Comparison of ENCODE assay signal across 8 cellular contexts in genomic region chr19:10517760-10518443, GRCh38. TPM values are rescaled to one million over a fixed set of nuclear protein-coding genes. Genes with fewer than 3 reads are reported as not detected.
DNase-seq lines count a peak whose midpoint lies in the region; ATAC-seq and TF ChIP-seq lines count a peak whose summit lies in the region.

No MANE protein-coding gene starts in this region.

- in situ Hi-C loops in Panc1 (cut with HindIII; ENCODE audit: low pct_unique_long_range_greater_than_20kb, low sequenced_read_pairs), result no loop called here

- 1 to 3% methylated on average over 11 to 20 of the region's 27 CpGs for WGBS in mesodermal cell (ENCODE audit: insufficient coverage in 2 of 2), 2 experiments
- 2% methylated on average over 27 of the region's 27 CpGs for WGBS in tibial nerve, 2 donors

- CTCF ChIA-PET in Panc1 (lab: Charles Lee), result interaction anchor here (0.5 to 0.6 kb wide), 2 partner anchors 24 to 130 kb away, joined by 3 to 5 read pairs; no protein-coding TSS in a partner anchor

- H3K9me3 ChIP-seq in right atrium auricular region, result no peaks in the 10 kb centered on the region
- H3K9me3 ChIP-seq in Panc1 (ENCODE audit: control insufficient read depth, insufficient read depth, low read depth, low read length), result no peaks in the 10 kb centered on the region
- no peaks in the 10 kb centered on the region for H3K9me3 ChIP-seq in mesodermal cell (ENCODE audit: control insufficient read depth, low read length)
- H3K9me3 ChIP-seq in tibial nerve, result no peaks in the 10 kb centered on the region

- ATAC-seq in Right ventricle myocardium inferior, result peak; percentile 32
- ATAC-seq in Panc1, result peak; percentile 82
- ATAC-seq in HG02763 (IDR thresholded peaks at IDR 0.05; ENCODE audit: unreplicated experiment), result no peak

- peaks cover 5 to 22% of the 10 kb centered on the region in 2 donors for H3K27me3 ChIP-seq in right atrium auricular region
- no peaks in the 10 kb centered on the region for H3K27me3 ChIP-seq in Panc1 (ENCODE audit: control insufficient read depth, insufficient read depth, low read length)
- H3K27me3 ChIP-seq in dorsolateral prefrontal cortex, result peaks cover 0 to 70% (median 44%) of the 10 kb centered on the region in 45 donors
- H3K27me3 ChIP-seq in tibial nerve, result peaks cover 0 to 93% of the 10 kb centered on the region in 2 donors

- TF ChIP-seq EP300 in tibial nerve (IDR thresholded peaks at IDR 0.05), result no peak

- TF ChIP-seq CTCF in right atrium auricular region (IDR thresholded peaks at IDR 0.05) (no peak), Panc1 (IDR thresholded peaks at IDR 0.05) (no peak), dorsolateral prefrontal cortex (IDR thresholded peaks at IDR 0.05 in 54 of 56, conservative IDR thresholded peaks at IDR 0.05 in 2 of 56; ENCODE audit: low read depth in 1 of 56, partially characterized antibody in 56 of 56) (peak in 1 of 56 donors; percentile 4), tibial nerve (IDR thresholded peaks at IDR 0.05) (no peak)

- H3K36me3 ChIP-seq in right atrium auricular region, result no peaks in the 10 kb centered on the region
- no peaks in the 10 kb centered on the region; the same call in 1 of the 2 replicates for H3K36me3 ChIP-seq in Panc1 (ENCODE audit: control insufficient read depth, insufficient read depth, low read length)
- H3K36me3 ChIP-seq in mesodermal cell (ENCODE audit: control insufficient read depth, insufficient read depth, low read length), result peaks cover 2% of the 10 kb centered on the region
- no peaks in the 10 kb centered on the region for H3K36me3 ChIP-seq in tibial nerve

- BruUV-seq in Panc1 (replicated peaks; lab: Mats Ljungman, UMichigan), result no TSS peak

- H3K4me3 ChIP-seq in right atrium auricular region (peak overlapping the region in 1 of 2 donors; percentile 45), Panc1 (ENCODE audit: low read depth in 2 of 2, low read length in 2 of 2) (peak overlapping the region; percentile 59 to 76), dorsolateral prefrontal cortex (peak overlapping the region; percentile 28 to 83 (median 64)), mesodermal cell (ENCODE audit: extremely low read depth, insufficient read depth, low read length, poor library complexity, severe bottlenecking) (peak overlapping the region; percentile 49), tibial nerve (peak overlapping the region in 2 of 4 donors; percentile 9 to 28)

- no peak for TF ChIP-seq POLR2A in tibial nerve (IDR thresholded peaks at IDR 0.05)

- DNase-seq in Right ventricle myocardium inferior (ENCODE audit: missing footprints) (no peak), right atrium auricular region (ENCODE audit: low spot score) (no peak), Panc1 (ENCODE audit: low read depth, low spot score) (no peak), dorsolateral prefrontal cortex (peak in 7 of 10 donors; percentile 45 to 73 (median 56)), posterior vena cava (ENCODE audit: low spot score) (no peak), tibial nerve (ENCODE audit: low spot score in 2 of 2) (no peak)

- POLR2A ChIA-PET in Panc1 (lab: Charles Lee), result no interaction called here

- peaks cover 0 to 31% of the 10 kb centered on the region in 2 donors for H3K4me1 ChIP-seq in right atrium auricular region
- H3K4me1 ChIP-seq in Panc1 (ENCODE audit: control insufficient read depth, insufficient read depth, low read length), result peaks cover 13% of the 10 kb centered on the region
- peaks cover 7% of the 10 kb centered on the region for H3K4me1 ChIP-seq in mesodermal cell (ENCODE audit: control insufficient read depth, insufficient read depth, low read length, poor library complexity, severe bottlenecking)
- H3K4me1 ChIP-seq in tibial nerve, result peaks cover 0 to 33% (median 13%) of the 10 kb centered on the region in 4 donors

- intact Hi-C loops in Right ventricle myocardium inferior (cut with DNase I) (no loop called here), Panc1 (cut with micrococcal nuclease; ENCODE audit: unreplicated experiment) (no loop called here), dorsolateral prefrontal cortex (cut with DNase I) (loop anchor here in 1 of 2 donors (2.0 to 5.0 kb wide), 2 partner anchors 15 to 49 kb away; partner anchors contain the start of genes CDKN2D, KEAP1 and KRI1), posterior vena cava (cut with DNase I) (loop anchor here in 1 of 2 donors (2.0 kb wide), 1 partner anchor 35 kb away; no protein-coding TSS in a partner anchor)

- H3K27ac ChIP-seq in right atrium auricular region, result no peak overlapping the region
- H3K27ac ChIP-seq in Panc1 (ENCODE audit: low read length), result peak overlapping the region; percentile 59
- H3K27ac ChIP-seq in dorsolateral prefrontal cortex, result peak overlapping the region in 58 of 59 donors; percentile 75 to 100 (median 98)
- H3K27ac ChIP-seq in mesodermal cell (ENCODE audit: low read depth, low read length, severe bottlenecking), result peak overlapping the region; percentile 36
- H3K27ac ChIP-seq in tibial nerve, result no peak overlapping the region

RNA-seq across cellular contexts. Expression of gene S1PR5, which starts 0.7 kb away (rescaled TPM):
- 0.27 TPM for total RNA-seq in Right ventricle myocardium inferior
- total RNA-seq in right atrium auricular region, result under 1 TPM; 0.12 to 0.59 TPM
- 3.4 TPM for total RNA-seq in Panc1 (2021; ENCODE audit: unreplicated experiment)
- 3.9 TPM for polyA plus RNA-seq in Panc1 (2012; ENCODE audit: insufficient read length)
- total RNA-seq in dorsolateral prefrontal cortex, result 10 to 100 TPM in 96 of 120 experiments, 1 to 10 TPM in 24; 2.0 to 89.6 (median 17.6) TPM
- 3.5 TPM for polyA plus RNA-seq in mesodermal cell (2013, experiment 1 of 2)
- 2.3 TPM for polyA plus RNA-seq in mesodermal cell (2013, experiment 2 of 2)
- not detected for total RNA-seq in posterior vena cava
- total RNA-seq in tibial nerve, result under 1 TPM in 1 of 4 donors, not detected in 3; 0.84 TPM

RNA-seq across cellular contexts. Expression of gene KEAP1, which starts 14.7 kb away (rescaled TPM):
- total RNA-seq in Right ventricle myocardium inferior (82.8 TPM), right atrium auricular region (10 to 100 TPM; 52.1 to 64.9 TPM), Panc1 (2021; ENCODE audit: unreplicated experiment) (102 TPM), dorsolateral prefrontal cortex (100 to 1,000 TPM in 1 of 120 experiments, 10 to 100 TPM in 119; 43.6 to 103 (median 63.7) TPM), posterior vena cava (10 to 100 TPM; 37.4 to 48.1 TPM), tibial nerve (10 to 100 TPM; 45.4 to 52.4 (median 50.7) TPM)
- 153 TPM for polyA plus RNA-seq in Panc1 (2012; ENCODE audit: insufficient read length)
- 36.5 TPM for polyA plus RNA-seq in mesodermal cell (2013, experiment 1 of 2)
- polyA plus RNA-seq in mesodermal cell (2013, experiment 2 of 2), result 36.6 TPM

RNA-seq across cellular contexts. Expression of gene ATG4D, which starts 25.8 kb away (rescaled TPM):
- total RNA-seq in Right ventricle myocardium inferior, result 47.6 TPM
- total RNA-seq in right atrium auricular region, result 10 to 100 TPM; 47.1 to 61.2 TPM
- 28.0 TPM for total RNA-seq in Panc1 (2021; ENCODE audit: unreplicated experiment)
- 38.6 TPM for polyA plus RNA-seq in Panc1 (2012; ENCODE audit: insufficient read length)
- total RNA-seq in dorsolateral prefrontal cortex, result 10 to 100 TPM; 28.2 to 67.2 (median 38.9) TPM
- polyA plus RNA-seq in mesodermal cell (2013, experiment 1 of 2), result 34.9 TPM
- 28.5 TPM for polyA plus RNA-seq in mesodermal cell (2013, experiment 2 of 2)
- 10 to 100 TPM; 14.2 to 14.8 TPM for total RNA-seq in posterior vena cava
- total RNA-seq in tibial nerve, result 10 to 100 TPM; 11.5 to 27.8 (median 17.8) TPM

RNA-seq across cellular contexts. Expression of gene KRI1, which starts 47.9 kb away (rescaled TPM):
- total RNA-seq in Right ventricle myocardium inferior (10.8 TPM), right atrium auricular region (10 to 100 TPM in 1 of 2 donors, 1 to 10 TPM in 1; 9.6 to 10.3 TPM), Panc1 (2021; ENCODE audit: unreplicated experiment) (34.5 TPM), dorsolateral prefrontal cortex (10 to 100 TPM; 11.3 to 32.1 (median 19.2) TPM), posterior vena cava (10 to 100 TPM; 15.1 to 16.5 TPM), tibial nerve (10 to 100 TPM; 22.9 to 27.9 (median 23.3) TPM)
- polyA plus RNA-seq in Panc1 (2012; ENCODE audit: insufficient read length), result 48.0 TPM
- polyA plus RNA-seq in mesodermal cell (2013, experiment 1 of 2), result 15.6 TPM
- 16.4 TPM for polyA plus RNA-seq in mesodermal cell (2013, experiment 2 of 2)

RNA-seq across cellular contexts. Expression of gene CDKN2D, which starts 50.9 kb away (rescaled TPM):
- total RNA-seq in Right ventricle myocardium inferior (9.9 TPM), right atrium auricular region (1 to 10 TPM; 4.4 to 4.6 TPM), Panc1 (2021; ENCODE audit: unreplicated experiment) (7.3 TPM), dorsolateral prefrontal cortex (10 to 100 TPM; 30.4 to 92.0 (median 65.1) TPM), posterior vena cava (10 to 100 TPM in 1 of 2 donors, 1 to 10 TPM in 1; 8.1 to 15.0 TPM), tibial nerve (10 to 100 TPM; 14.4 to 20.2 (median 15.9) TPM)
- 7.3 TPM for polyA plus RNA-seq in Panc1 (2012; ENCODE audit: insufficient read length)
- 9.1 TPM for polyA plus RNA-seq in mesodermal cell (2013, experiment 1 of 2)
- polyA plus RNA-seq in mesodermal cell (2013, experiment 2 of 2), result 6.8 TPM

Comparison
In these comparisons a context has a peak if more than half of its experiments do, and no peak if none do; other contexts are left out.
1. DNase-seq: peak in dorsolateral prefrontal cortex (7 of 10); none in Right ventricle myocardium inferior (single experiment), right atrium auricular region (single experiment), Panc1 (single experiment), posterior vena cava (single experiment) and tibial nerve (0 of 2).
2. H3K27ac ChIP-seq: peak in Panc1 (single experiment), dorsolateral prefrontal cortex (58 of 59) and mesodermal cell (single experiment); none in right atrium auricular region (0 of 2) and tibial nerve (0 of 4).